15 cellular contexts compared by ENCODE assay signal in genomic region chr7:8371742-8372141, GRCh38.
"Had no signal": no experiment of that assay in that cellular context is flagged by ENCODE, and none has a peak within 500 bp of the region (broad histone marks: within the 10 kb centered on the region; RNA-seq: fewer than 3 reads in every experiment).

No MANE protein-coding gene starts in this region.

- H3K4me3 Mint-ChIP-seq: natural killer cell had no signal

- FAIRE-seq: endothelial cell of umbilical vein had no signal

- H3K27me3 ChIP-seq: cardiac muscle cell, colonic mucosa, foreskin keratinocyte, left lung, right atrium auricular region, transverse colon had no signal

- ATAC-seq: foreskin keratinocyte, left lung, natural killer cell had no signal

- H3K36me3 ChIP-seq: cardiac muscle cell, colonic mucosa, left lung, right atrium auricular region, transverse colon had no signal

- H3K27ac ChIP-seq: cardiac muscle cell, colonic mucosa, foreskin keratinocyte, left lung, right atrium auricular region, transverse colon had no signal

- DNase-seq: activated CD4-positive, alpha-beta T cell treated with anti-CD3 and anti-CD28 coated beads for 1 hour; activated CD4-positive, alpha-beta T cell treated with anti-CD3 and anti-CD28 coated beads, Interleukin-2, amount 50 U/mL, for 48 hours; activated T-cell treated with anti-CD3 and anti-CD28 coated beads, Interleukin-2, amount 50 U/mL, for 48 hours; colonic mucosa; foreskin keratinocyte; head of caudate nucleus; left lung; natural killer cell; nucleus accumbens; stimulated activated naive CD4-positive, alpha-beta T cell; substantia nigra; transverse colon had no signal

- H3K27ac Mint-ChIP-seq: natural killer cell had no signal

- H3K4me1 ChIP-seq: colonic mucosa, foreskin keratinocyte, left lung, right atrium auricular region, transverse colon had no signal

- H3K4me3 ChIP-seq: cardiac muscle cell, colonic mucosa, left lung, right atrium auricular region, transverse colon had no signal

- H3K9me3 ChIP-seq: colonic mucosa, left lung, right atrium auricular region, transverse colon had no signal

- H3K4me1 Mint-ChIP-seq: natural killer cell had no signal
